ENCODE assay signal across 8 cellular contexts in the genomic region with DNA sequence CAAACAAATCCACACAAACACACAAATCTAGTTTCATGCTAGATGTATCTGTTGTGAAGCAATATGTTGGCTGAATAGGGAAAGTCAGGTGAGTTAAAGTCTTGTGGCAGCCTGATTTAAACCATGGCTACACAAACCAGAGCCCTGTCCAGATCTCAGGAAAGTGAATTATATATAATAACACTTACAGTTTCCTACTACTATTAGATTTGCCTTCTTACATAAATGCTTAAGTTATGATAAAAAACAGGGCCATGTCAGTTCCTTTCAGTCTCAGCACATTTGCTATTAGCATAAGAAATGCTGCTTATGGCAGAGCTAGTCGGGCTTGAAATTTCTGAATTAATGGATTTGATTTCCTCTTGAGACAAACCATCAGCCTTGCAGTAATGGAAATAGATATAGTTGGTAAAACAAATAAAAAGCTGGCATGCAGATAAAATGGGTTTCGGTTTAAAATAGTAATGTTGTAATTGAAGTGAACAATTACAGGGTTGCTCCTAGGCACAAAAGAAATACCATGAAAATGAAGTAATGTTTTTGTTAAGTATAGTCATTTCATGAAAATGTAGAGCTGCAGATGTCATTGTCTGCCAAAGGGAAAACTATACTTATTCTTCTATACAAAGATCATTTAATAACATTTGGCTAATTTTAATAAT.
DNase-seq lines count a peak whose midpoint lies in the region; ATAC-seq, FAIRE-seq and TF ChIP-seq lines count a peak whose summit lies in the region.

No MANE protein-coding gene starts in this region.

- no peaks in the 10 kb centered on the region for H3K36me3 ChIP-seq in GM12878 (ENCODE audit: control insufficient read depth in 2 of 2, insufficient read depth in 2 of 2, low read length in 1 of 2)
- H3K36me3 ChIP-seq in left lung, result no peaks in the 10 kb centered on the region

- peak overlapping the region; percentile 94 for H3K27ac ChIP-seq in 22Rv1
- H3K27ac ChIP-seq in GM12878 (ENCODE audit: control insufficient read depth, insufficient read depth), result peak overlapping the region; percentile 88
- peak overlapping the region in 1 of 2 donors; percentile 50 for H3K27ac ChIP-seq in left lung

- H3K27me3 ChIP-seq in GM12878 (replicated peaks in 1 of 2; ENCODE audit: control insufficient read depth in 2 of 2, insufficient read depth in 2 of 2, low read length in 1 of 2) (no peaks in the 10 kb centered on the region), left lung (no peaks in the 10 kb centered on the region)

- H4K20me1 ChIP-seq in GM12878 (ENCODE audit: control insufficient read depth, insufficient read depth), result no peaks in the 10 kb centered on the region

- TF ChIP-seq POLR2A in GM12878 (IDR thresholded peaks at IDR 0.05; ENCODE audit: low read depth, low read length), result no peak

- H3K4me3 ChIP-seq in GM12878 (no peak overlapping the region; the same call in 1 of the 2 replicates), left lung (no peak overlapping the region)

- TF ChIP-seq RAD21 in Ishikawa (IDR thresholded peaks at IDR 0.05; ENCODE audit: low read depth) (no peak), GM12878 (IDR thresholded peaks at IDR 0.05; ENCODE audit: insufficient read depth, low read depth, low read length) (no peak)

- ATAC-seq in GM12878 (peak; percentile 19), left lung (peak; percentile 11), HG03159 (IDR thresholded peaks at IDR 0.05; ENCODE audit: unreplicated experiment) (no peak)

- peaks cover 43% of the 10 kb centered on the region for H3K4me1 ChIP-seq in GM12878 (ENCODE audit: control insufficient read depth, insufficient read depth, low read length)
- peaks cover 25 to 41% of the 10 kb centered on the region in 2 donors for H3K4me1 ChIP-seq in left lung

- H2AFZ ChIP-seq in GM12878 (ENCODE audit: control insufficient read depth, low read depth, low read length), result peak overlapping the region; percentile 37; the same call in 1 of the 2 replicates

- H3K9me3 ChIP-seq in GM12878 (replicated peaks; ENCODE audit: control insufficient read depth, insufficient read depth, low read length) (peaks cover 7% of the 10 kb centered on the region; the same call in 2 of the 3 replicates), left lung (peaks cover 0 to 6% of the 10 kb centered on the region in 2 donors)

- BruUV-seq in GM12878 (replicated peaks; lab: Mats Ljungman, UMichigan), result no TSS peak

- intact Hi-C loops in GM12878 (cut with micrococcal nuclease; ENCODE audit: unreplicated experiment), result loop anchor here (5.0 to 10.0 kb wide), 4 partner anchors 153 to 756 kb away; no protein-coding TSS in a partner anchor
- intact Hi-C loops in left lung (cut with DNase I), result no loop called here

- WGBS in GM12878 (ENCODE audit: insufficient coverage, insufficient replicate concordance, low lambda C conversion rate, missing lambda C conversion rate), result 69% methylated on average over 2 of the region's 2 CpGs

- DNase-seq in GM12878 (ENCODE audit: low read depth, low spot score) (no peak), left lung (no peak), GDM1 (lab: John Stamatoyannopoulos, UW) (no peak)
- DNase-seq in activated CD4-positive, alpha-beta T cell treated with anti-CD3 and anti-CD28 coated beads, Interleukin-2, amount 50 U/mL, for 4 hours, result no peak
- DNase-seq in activated CD4-positive, alpha-beta T cell treated with anti-CD3 and anti-CD28 coated beads, Interleukin-2, amount 50 U/mL, for 48 hours, result no peak

- RAD21 ChIA-PET in GM12878 (lab: Charles Lee; ENCODE audit: unreplicated experiment), result interaction anchor here (0.8 to 2.6 kb wide), 4 partner anchors 474 to 662 kb away, joined by 3 to 10 read pairs (median 5); no protein-coding TSS in a partner anchor

- SMC1A ChIA-PET in GM12878 (lab: Charles Lee; ENCODE audit: uncharacterized antibody, unreplicated experiment), result interaction anchor here (0.6 to 1.5 kb wide), 5 partner anchors 11 to 1739 kb away, joined by 3 read pairs; no protein-coding TSS in a partner anchor

- H3K4me2 ChIP-seq in GM12878 (ENCODE audit: control insufficient read depth, insufficient read depth), result peak overlapping the region; percentile 93

- CTCF ChIA-PET in GM12878 (lab: Yijun Ruan, JAX), result interaction anchor here (1.2 kb wide), 1 partner anchor 10 kb away, joined by 3 read pairs; no protein-coding TSS in a partner anchor

- in situ Hi-C loops in GM12878 (cut with MboI), result loop anchor here (10.0 kb wide), 1 partner anchor 476 kb away; no protein-coding TSS in a partner anchor

- no peaks in the 10 kb centered on the region for H3K79me2 ChIP-seq in GM12878 (ENCODE audit: control insufficient read depth, insufficient read depth, low read length)

- H3K9ac ChIP-seq in GM12878 (ENCODE audit: control insufficient read depth, insufficient read depth, low read length), result 0 out of 2 replicates have a peak overlapping the region, but pooled peaks have one; percentile 63

- TF ChIP-seq EP300 in Ishikawa (IDR thresholded peaks at IDR 0.05; ENCODE audit: borderline replicate concordance) (peak; percentile 93), GM12878 (IDR thresholded peaks at IDR 0.05; ENCODE audit: borderline replicate concordance in 1 of 2, control insufficient read depth in 1 of 2, low read depth in 2 of 2, low read length in 2 of 2) (no peak; a peak in 1 of 4 replicates)

- no peak for FAIRE-seq in GM12878 (lab: Jason Lieb, UNC)

- POLR2A ChIA-PET in GM12878 (lab: Charles Lee), result no interaction called here

- no peak for TF ChIP-seq CTCF in 22Rv1 (IDR thresholded peaks at IDR 0.05)
- TF ChIP-seq CTCF in GM12878 (IDR thresholded peaks at IDR 0.05 in 2 of 3, conservative IDR thresholded peaks at IDR 0.05 in 1 of 3; ENCODE audit: control insufficient read depth in 2 of 3, extremely low read depth in 1 of 3, insufficient read depth in 1 of 3, low read depth in 3 of 3, low read length in 3 of 3), result no peak
- no peak for TF ChIP-seq CTCF in left lung (IDR thresholded peaks at IDR 0.05)

TF ChIP-seq in Ishikawa, 13 proteins besides CTCF, POLR2A, EP300 and RAD21 (continues in another document):
- peak; percentile 51; the same call in 1 of the 2 replicates for TF ChIP-seq CEBPB (IDR thresholded peaks at IDR 0.05)
- TF ChIP-seq, protein P1, sequence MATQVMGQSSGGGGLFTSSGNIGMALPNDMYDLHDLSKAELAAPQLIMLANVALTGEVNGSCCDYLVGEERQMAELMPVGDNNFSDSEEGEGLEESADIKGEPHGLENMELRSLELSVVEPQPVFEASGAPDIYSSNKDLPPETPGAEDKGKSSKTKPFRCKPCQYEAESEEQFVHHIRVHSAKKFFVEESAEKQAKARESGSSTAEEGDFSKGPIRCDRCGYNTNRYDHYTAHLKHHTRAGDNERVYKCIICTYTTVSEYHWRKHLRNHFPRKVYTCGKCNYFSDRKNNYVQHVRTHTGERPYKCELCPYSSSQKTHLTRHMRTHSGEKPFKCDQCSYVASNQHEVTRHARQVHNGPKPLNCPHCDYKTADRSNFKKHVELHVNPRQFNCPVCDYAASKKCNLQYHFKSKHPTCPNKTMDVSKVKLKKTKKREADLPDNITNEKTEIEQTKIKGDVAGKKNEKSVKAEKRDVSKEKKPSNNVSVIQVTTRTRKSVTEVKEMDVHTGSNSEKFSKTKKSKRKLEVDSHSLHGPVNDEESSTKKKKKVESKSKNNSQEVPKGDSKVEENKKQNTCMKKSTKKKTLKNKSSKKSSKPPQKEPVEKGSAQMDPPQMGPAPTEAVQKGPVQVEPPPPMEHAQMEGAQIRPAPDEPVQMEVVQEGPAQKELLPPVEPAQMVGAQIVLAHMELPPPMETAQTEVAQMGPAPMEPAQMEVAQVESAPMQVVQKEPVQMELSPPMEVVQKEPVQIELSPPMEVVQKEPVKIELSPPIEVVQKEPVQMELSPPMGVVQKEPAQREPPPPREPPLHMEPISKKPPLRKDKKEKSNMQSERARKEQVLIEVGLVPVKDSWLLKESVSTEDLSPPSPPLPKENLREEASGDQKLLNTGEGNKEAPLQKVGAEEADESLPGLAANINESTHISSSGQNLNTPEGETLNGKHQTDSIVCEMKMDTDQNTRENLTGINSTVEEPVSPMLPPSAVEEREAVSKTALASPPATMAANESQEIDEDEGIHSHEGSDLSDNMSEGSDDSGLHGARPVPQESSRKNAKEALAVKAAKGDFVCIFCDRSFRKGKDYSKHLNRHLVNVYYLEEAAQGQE (IDR thresholded peaks at IDR 0.05; ENCODE audit: low read depth), result no peak
- TF ChIP-seq YY1 (IDR thresholded peaks at IDR 0.05; ENCODE audit: low read depth), result no peak
- TF ChIP-seq NFIC (IDR thresholded peaks at IDR 0.05), result peak; percentile 89
- TF ChIP-seq EGR1 (IDR thresholded peaks at IDR 0.05), result no peak
- TF ChIP-seq TAF1 (IDR thresholded peaks at IDR 0.05; ENCODE audit: low read depth), result no peak

TF ChIP-seq in GM12878, 131 proteins besides CTCF, POLR2A, EP300 and RAD21 (continues in another document):
- TF ChIP-seq CREB1 (IDR thresholded peaks at IDR 0.05; ENCODE audit: low read depth), result no peak
- TF ChIP-seq, protein P2, sequence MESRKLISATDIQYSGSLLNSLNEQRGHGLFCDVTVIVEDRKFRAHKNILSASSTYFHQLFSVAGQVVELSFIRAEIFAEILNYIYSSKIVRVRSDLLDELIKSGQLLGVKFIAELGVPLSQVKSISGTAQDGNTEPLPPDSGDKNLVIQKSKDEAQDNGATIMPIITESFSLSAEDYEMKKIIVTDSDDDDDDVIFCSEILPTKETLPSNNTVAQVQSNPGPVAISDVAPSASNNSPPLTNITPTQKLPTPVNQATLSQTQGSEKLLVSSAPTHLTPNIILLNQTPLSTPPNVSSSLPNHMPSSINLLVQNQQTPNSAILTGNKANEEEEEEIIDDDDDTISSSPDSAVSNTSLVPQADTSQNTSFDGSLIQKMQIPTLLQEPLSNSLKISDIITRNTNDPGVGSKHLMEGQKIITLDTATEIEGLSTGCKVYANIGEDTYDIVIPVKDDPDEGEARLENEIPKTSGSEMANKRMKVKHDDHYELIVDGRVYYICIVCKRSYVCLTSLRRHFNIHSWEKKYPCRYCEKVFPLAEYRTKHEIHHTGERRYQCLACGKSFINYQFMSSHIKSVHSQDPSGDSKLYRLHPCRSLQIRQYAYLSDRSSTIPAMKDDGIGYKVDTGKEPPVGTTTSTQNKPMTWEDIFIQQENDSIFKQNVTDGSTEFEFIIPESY (IDR thresholded peaks at IDR 0.05), result no peak
